8 cellular contexts compared by ENCODE assay signal in genomic region chr21:44428281-44428942, GRCh38. TPM values are rescaled to one million over a fixed set of nuclear protein-coding genes. Genes with fewer than 3 reads are reported as not detected.
A peak's percentile ranks its signal among the peaks of the same experiment; 100 is the strongest.
DNase-seq lines count a peak whose midpoint lies in the region; ATAC-seq and TF ChIP-seq lines count a peak whose summit lies in the region.

No MANE protein-coding gene starts in this region.

- H3K27ac Mint-ChIP-seq in CD4-positive, alpha-beta memory T cell = peak overlapping the region in 1 of 7 donors; percentile 9
- H3K27ac Mint-ChIP-seq in WTC11 (no peak overlapping the region), chondrocyte (ENCODE audit: unreplicated experiment) (no peak overlapping the region)

- POLR2A ChIA-PET in CD4-positive, alpha-beta memory T cell (lab: Charles Lee; ENCODE audit: partially characterized antibody) = no interaction called here
- POLR2A ChIA-PET in WTC11 (lab: Charles Lee) = interaction anchor here (0.6 to 1.1 kb wide), 2 partner anchors 19 to 26 kb away, joined by 4 to 5 read pairs; no protein-coding TSS in a partner anchor

- intact Hi-C loops in CD4-positive, alpha-beta memory T cell (cut with micrococcal nuclease) = no loop called here

- peak; percentile 82 for ATAC-seq in WTC11

- H3K4me3 Mint-ChIP-seq in CD4-positive, alpha-beta memory T cell = no peak overlapping the region
- H3K4me3 Mint-ChIP-seq in WTC11 (no peak overlapping the region), chondrocyte (ENCODE audit: unreplicated experiment) (no peak overlapping the region)

- no peak overlapping the region for H3K27ac ChIP-seq in CD4-positive, alpha-beta memory T cell (ENCODE audit: low read depth, low read length)

- DNase-seq in CD4-positive, alpha-beta memory T cell = peak; percentile 63 to 80 (median 66)
- DNase-seq in LHCN-M2 (ENCODE audit: low read depth) = peak; percentile 2
- DNase-seq in WTC11 (ENCODE audit: low spot score) = peak; percentile 78
- peak; percentile 28 for DNase-seq in chondrocyte (ENCODE audit: low spot score)
- peak in 2 of 3 donors; percentile 3 to 11 for DNase-seq in stimulated activated CD4-positive, alpha-beta T cell treated with anti-CD3 and anti-CD28 coated beads, TNF-alpha, amount 100 ng/mL, for 1 hour (ENCODE audit: low read depth in 3 of 3, low spot score in 1 of 3)
- DNase-seq in amniotic stem cell (lab: John Stamatoyannopoulos, UW) = no peak
- no peak for DNase-seq in GM19240 (ENCODE audit: insufficient read length, low spot score)
- no peak for DNase-seq in NK-92 (lab: John Stamatoyannopoulos, UW; ENCODE audit: unreplicated experiment)

- no peaks in the 10 kb centered on the region for H3K27me3 ChIP-seq in CD4-positive, alpha-beta memory T cell (ENCODE audit: insufficient read depth, low read length)

- H3K9me3 ChIP-seq in CD4-positive, alpha-beta memory T cell (ENCODE audit: control insufficient read depth in 1 of 2, low read length in 2 of 2) = peaks cover 0 to 10% of the 10 kb centered on the region in 2 donors

- no peaks in the 10 kb centered on the region for H3K27me3 Mint-ChIP-seq in CD4-positive, alpha-beta memory T cell
- H3K27me3 Mint-ChIP-seq in WTC11 (ENCODE audit: low read depth) = no peaks in the 10 kb centered on the region
- peaks cover 6% of the 10 kb centered on the region for H3K27me3 Mint-ChIP-seq in chondrocyte (ENCODE audit: low read depth)

- H3K4me1 ChIP-seq in CD4-positive, alpha-beta memory T cell (ENCODE audit: insufficient read depth, low read length) = no peaks in the 10 kb centered on the region

- CTCF ChIA-PET in CD4-positive, alpha-beta memory T cell (lab: Charles Lee; ENCODE audit: partially characterized antibody) = no interaction called here
- CTCF ChIA-PET in WTC11 (lab: Charles Lee) = interaction anchor here (0.7 to 1.0 kb wide), 2 partner anchors 19 to 68 kb away, joined by 3 to 4 read pairs; no protein-coding TSS in a partner anchor

- H3K36me3 Mint-ChIP-seq in CD4-positive, alpha-beta memory T cell = peaks cover 2 to 5% of the 10 kb centered on the region in 2 donors
- H3K36me3 Mint-ChIP-seq in WTC11 (peaks cover 9% of the 10 kb centered on the region; the same call in 1 of the 2 replicates), chondrocyte (ENCODE audit: low read depth) (peaks cover 5% of the 10 kb centered on the region)

- H3K9me3 Mint-ChIP-seq in CD4-positive, alpha-beta memory T cell = peaks cover 0 to 29% (median 22%) of the 10 kb centered on the region in 8 donors
- H3K9me3 Mint-ChIP-seq in WTC11 (peaks cover 21% of the 10 kb centered on the region), chondrocyte (ENCODE audit: low read depth) (peaks cover 18% of the 10 kb centered on the region)

- no peaks in the 10 kb centered on the region for H3K4me1 Mint-ChIP-seq in CD4-positive, alpha-beta memory T cell
- H3K4me1 Mint-ChIP-seq in WTC11 (no peaks in the 10 kb centered on the region), chondrocyte (ENCODE audit: low read depth) (no peaks in the 10 kb centered on the region)

- no peaks in the 10 kb centered on the region for H3K36me3 ChIP-seq in CD4-positive, alpha-beta memory T cell (ENCODE audit: insufficient read depth, low read length)

- H3K4me3 ChIP-seq in CD4-positive, alpha-beta memory T cell (ENCODE audit: low read length in 2 of 2) = no peak overlapping the region

- TF ChIP-seq CTCF in WTC11 (IDR thresholded peaks at IDR 0.05) = no peak
- no peak for TF ChIP-seq CTCF in chondrocyte (IDR thresholded peaks at IDR 0.05)

TF ChIP-seq in WTC11, 78 proteins besides CTCF, POLR2A, EP300 and RAD21:
- TF ChIP-seq CREB1 (CRISPR knock-in tag; IDR thresholded peaks at IDR 0.05) = no peak
- no peak for TF ChIP-seq GTF2I (CRISPR knock-in tag; conservative IDR thresholded peaks at IDR 0.05)
- TF ChIP-seq RELA (CRISPR knock-in tag; IDR thresholded peaks at IDR 0.05; ENCODE audit: borderline replicate concordance) = no peak
- TF ChIP-seq MXD4 (CRISPR knock-in tag; IDR thresholded peaks at IDR 0.05; ENCODE audit: borderline replicate concordance) = no peak
- peak; percentile 82 for TF ChIP-seq ZNF263 (CRISPR knock-in tag; IDR thresholded peaks at IDR 0.05; ENCODE audit: low read depth)

RNA-seq across cellular contexts. Expression of gene LRRC3, which starts 26.9 kb away (rescaled TPM):
- 1 to 10 TPM; 1.4 to 1.5 TPM for total RNA-seq in CD4-positive, alpha-beta memory T cell
- under 1 TPM; 0.11 to 0.61 TPM for polyA plus RNA-seq in CD4-positive, alpha-beta memory T cell
- total RNA-seq in LHCN-M2 (2014; rRNA removed) (not detected in 2 replicates), WTC11 (2021) (4.4 to 5.7 TPM (median 4.7 TPM) in 3 replicates), chondrocyte (3.3 to 8.0 TPM (median 7.4 TPM) in 3 replicates)
- not detected for polyA plus RNA-seq in LHCN-M2 (2012)

Comparison
In these comparisons a context has a peak if more than half of its experiments do, and no peak if none do; other contexts are left out.
1. DNase-seq: peak in CD4-positive, alpha-beta memory T cell (5 of 5), LHCN-M2 (single experiment), WTC11 (single experiment), chondrocyte (single experiment) and stimulated activated CD4-positive, alpha-beta T cell treated with anti-CD3 and anti-CD28 coated beads, TNF-alpha, amount 100 ng/mL, for 1 hour (2 of 3); none in amniotic stem cell (single experiment), GM19240 (single experiment) and NK-92 (single experiment).